18 cellular contexts compared by ENCODE assay signal in the genomic region with DNA sequence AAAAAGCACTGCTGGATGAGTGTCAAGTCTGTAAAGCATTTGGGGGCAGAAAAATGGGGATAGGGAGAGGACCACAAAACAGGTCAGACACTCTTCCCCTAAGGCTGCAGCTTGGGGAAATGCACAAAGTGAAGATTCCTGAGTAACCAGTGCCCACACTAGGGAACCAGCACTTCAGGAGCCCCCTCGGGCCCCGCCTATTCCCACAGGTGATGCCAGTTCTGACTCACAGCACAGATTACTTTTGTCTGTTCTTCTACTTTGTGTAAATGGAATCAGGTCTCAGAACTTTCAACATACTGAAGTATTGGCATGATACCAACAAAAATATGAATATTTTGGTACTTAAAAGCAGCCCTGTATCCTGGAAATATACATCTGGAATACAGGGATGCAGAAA.
A peak's percentile ranks its signal among the peaks of the same experiment; 100 is the strongest.
DNase-seq lines count a peak whose midpoint lies in the region; ATAC-seq lines count a peak whose summit lies in the region.
"Had no signal": no experiment of that assay in that cellular context is flagged by ENCODE, and none has a peak within 500 bp of the region (broad histone marks: within the 10 kb centered on the region; RNA-seq: fewer than 3 reads in every experiment).

No MANE protein-coding gene starts in this region.

- DNase-seq in 8988T, result peak; percentile 8
- no peak for DNase-seq in CD8-positive, alpha-beta memory T cell
- DNase-seq in islet precursor cell, result peak; percentile 22
- DNase-seq in SHP77 treated with DMSO at 0.1 percent for 48 hours (lab: John Stamatoyannopoulos, UW), result no peak
- DNase-seq in HCEC 1CT, result no peak
- no peak for DNase-seq in NCI-H146 treated with DMSO at 0.1 percent for 48 hours (lab: John Stamatoyannopoulos, UW; ENCODE audit: unreplicated experiment)
- DNase-seq: C1 segment of cervical spinal cord, DND-41, H9, KG1, NCI-H1417 treated with DMSO at 0.1 percent for 48 hours, NCI-H1930, NCI-H2171, NCI-H69 had no signal

- H3K27ac ChIP-seq in CD8-positive, alpha-beta memory T cell (ENCODE audit: low read depth, low read length), result no peak overlapping the region
- H3K27ac ChIP-seq: A549 had no signal

- peak overlapping the region in 1 of 8 donors; percentile 15 for H3K27ac Mint-ChIP-seq in CD8-positive, alpha-beta memory T cell
- H3K27ac Mint-ChIP-seq in activated T-helper 17 cell treated with anti-CD3 and anti-CD28 coated beads, Interleukin-2, amount 50 U/mL, for 72 hours, result no peak overlapping the region
- H3K27ac Mint-ChIP-seq: H9 had no signal

- no peak for ATAC-seq in activated T-helper 17 cell treated with anti-CD3 and anti-CD28 coated beads, Interleukin-2, amount 50 U/mL, for 72 hours (replicated peaks)
- no peak for ATAC-seq in GM18511 (IDR thresholded peaks at IDR 0.05; ENCODE audit: unreplicated experiment)
- ATAC-seq: Right ventricle myocardium inferior had no signal

- peak overlapping the region in 5 of 7 donors; percentile 15 to 81 (median 67) for H3K4me3 Mint-ChIP-seq in CD8-positive, alpha-beta memory T cell
- peak overlapping the region; percentile 32 for H3K4me3 Mint-ChIP-seq in activated T-helper 17 cell treated with anti-CD3 and anti-CD28 coated beads, Interleukin-2, amount 50 U/mL, for 72 hours

- H3K4me3 ChIP-seq in CD8-positive, alpha-beta memory T cell (ENCODE audit: low read length), result no peak overlapping the region
- H3K4me3 ChIP-seq: A549 had no signal

- peaks cover 22 to 31% (median 23%) of the 10 kb centered on the region in 3 donors for H3K4me1 Mint-ChIP-seq in CD8-positive, alpha-beta memory T cell
- H3K4me1 Mint-ChIP-seq in activated T-helper 17 cell treated with anti-CD3 and anti-CD28 coated beads, Interleukin-2, amount 50 U/mL, for 72 hours, result peaks cover 4% of the 10 kb centered on the region

- H3K9me3 ChIP-seq in CD8-positive, alpha-beta memory T cell (ENCODE audit: low read length), result no peaks in the 10 kb centered on the region

- H3K27me3 Mint-ChIP-seq in CD8-positive, alpha-beta memory T cell, result peaks cover 21 to 59% of the 10 kb centered on the region in 2 donors
- H3K27me3 Mint-ChIP-seq in activated T-helper 17 cell treated with anti-CD3 and anti-CD28 coated beads, Interleukin-2, amount 50 U/mL, for 72 hours, result peaks cover 39% of the 10 kb centered on the region

- peaks cover 15% of the 10 kb centered on the region for H3K4me1 ChIP-seq in CD8-positive, alpha-beta memory T cell (ENCODE audit: insufficient read depth, low read length)
- H3K4me1 ChIP-seq: A549 had no signal

- POLR2A ChIA-PET in CD8-positive, alpha-beta memory T cell (lab: Charles Lee), result no interaction called here

- H3K36me3 Mint-ChIP-seq in CD8-positive, alpha-beta memory T cell, result peaks cover 0 to 3% (median 0%) of the 10 kb centered on the region in 3 donors
- H3K36me3 Mint-ChIP-seq in activated T-helper 17 cell treated with anti-CD3 and anti-CD28 coated beads, Interleukin-2, amount 50 U/mL, for 72 hours (ENCODE audit: low read depth), result peaks cover 5% of the 10 kb centered on the region

- CTCF ChIA-PET in CD8-positive, alpha-beta memory T cell (lab: Charles Lee), result interaction anchor here (1.3 kb wide), 1 partner anchor 531 kb away, joined by 3 read pairs; no protein-coding TSS in a partner anchor

- H3K9me3 Mint-ChIP-seq in CD8-positive, alpha-beta memory T cell, result peaks cover 9 to 20% (median 15%) of the 10 kb centered on the region in 5 donors
- peaks cover 6% of the 10 kb centered on the region for H3K9me3 Mint-ChIP-seq in activated T-helper 17 cell treated with anti-CD3 and anti-CD28 coated beads, Interleukin-2, amount 50 U/mL, for 72 hours

- no peaks in the 10 kb centered on the region for H3K27me3 ChIP-seq in CD8-positive, alpha-beta memory T cell (ENCODE audit: insufficient read depth, low read length, poor library complexity, severe bottlenecking)

- no peaks in the 10 kb centered on the region for H3K36me3 ChIP-seq in CD8-positive, alpha-beta memory T cell (ENCODE audit: insufficient read depth, low read length)

Comparison
In these comparisons a context has a peak if more than half of its experiments do, and no peak if none do; other contexts are left out.
1. DNase-seq: peak in 8988T (single experiment) and islet precursor cell (single experiment); none in CD8-positive, alpha-beta memory T cell (0 of 5), SHP77 treated with DMSO at 0.1 percent for 48 hours (single experiment), HCEC 1CT (single experiment) and NCI-H146 treated with DMSO at 0.1 percent for 48 hours (single experiment).